9 cellular contexts compared by ENCODE assay signal in the genomic region with DNA sequence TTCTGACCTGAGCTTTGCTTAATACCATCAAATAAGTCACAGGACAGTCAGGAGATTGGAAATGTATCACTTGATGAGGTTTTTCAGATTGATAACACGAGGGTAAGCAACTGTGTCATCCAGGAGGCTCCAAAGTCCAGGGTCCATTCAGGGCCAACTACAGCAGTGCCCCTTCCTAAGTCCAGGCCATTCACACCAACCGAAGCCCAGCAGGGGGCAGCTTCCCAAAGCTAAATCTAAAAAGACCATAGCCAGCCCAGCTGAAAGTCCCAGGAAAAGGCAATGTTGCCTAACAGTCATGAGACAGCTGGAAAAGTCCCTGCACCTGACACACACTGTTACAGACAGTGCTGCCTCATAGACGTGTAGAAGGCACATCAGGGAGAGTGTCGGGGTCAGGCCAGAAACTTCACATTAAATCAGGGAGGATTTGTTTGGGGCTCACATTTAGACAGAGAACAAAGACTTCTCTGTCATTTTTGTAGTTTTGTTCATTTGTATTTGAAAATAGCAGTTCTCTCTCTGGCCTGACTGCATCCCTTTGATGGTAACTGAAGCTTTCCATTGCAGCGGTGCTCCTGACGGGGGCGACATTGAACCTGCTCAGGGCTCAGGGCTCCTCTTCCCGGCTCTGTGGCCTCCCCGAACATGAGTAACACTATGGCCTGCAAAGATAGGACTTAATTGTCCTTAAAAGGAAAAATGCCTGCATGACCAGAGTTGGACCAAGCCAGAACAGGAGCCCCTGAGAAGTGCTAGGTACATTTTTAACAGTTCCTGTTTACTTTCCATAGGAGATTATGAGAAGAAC.
DNase-seq lines count a peak whose midpoint lies in the region; ATAC-seq, FAIRE-seq and TF ChIP-seq lines count a peak whose summit lies in the region.
"Had no signal": no experiment of that assay in that cellular context is flagged by ENCODE, and none has a peak within 500 bp of the region (broad histone marks: within the 10 kb centered on the region; RNA-seq: fewer than 3 reads in every experiment).

No MANE protein-coding gene starts in this region.

- H3K36me3 ChIP-seq in A673 (ENCODE audit: insufficient read depth, low read length, poor library complexity, severe bottlenecking): no peaks in the 10 kb centered on the region
- no peaks in the 10 kb centered on the region for H3K36me3 ChIP-seq in pancreas
- H3K36me3 ChIP-seq: neutrophil had no signal

- no peaks in the 10 kb centered on the region for H3K27me3 ChIP-seq in A673 (replicated peaks; ENCODE audit: insufficient read depth, low read depth, low read length, poor library complexity)
- no peaks in the 10 kb centered on the region for H3K27me3 ChIP-seq in pancreas
- H3K27me3 ChIP-seq: neutrophil had no signal

- no peaks in the 10 kb centered on the region for H3K36me3 Mint-ChIP-seq in activated T-helper 17 cell treated with anti-CD3 and anti-CD28 coated beads, Interleukin-2, amount 50 U/mL, for 72 hours (ENCODE audit: low read depth)
- H3K36me3 Mint-ChIP-seq in glutamatergic neuron (ENCODE audit: unreplicated experiment): peaks cover 17% of the 10 kb centered on the region

- H3K9me3 ChIP-seq in A673 (ENCODE audit: low read depth, low read length, poor library complexity, severe bottlenecking): no peaks in the 10 kb centered on the region
- no peaks in the 10 kb centered on the region for H3K9me3 ChIP-seq in pancreas
- H3K9me3 ChIP-seq: neutrophil had no signal

- H3K9me3 Mint-ChIP-seq in activated T-helper 17 cell treated with anti-CD3 and anti-CD28 coated beads, Interleukin-2, amount 50 U/mL, for 72 hours: no peaks in the 10 kb centered on the region
- H3K9me3 Mint-ChIP-seq in glutamatergic neuron (ENCODE audit: unreplicated experiment): peaks cover 6% of the 10 kb centered on the region

- CTCF ChIA-PET in A673 (lab: Charles Lee): interaction anchor here (0.9 kb wide), 1 partner anchor 21 kb away, joined by 3 read pairs; no protein-coding TSS in a partner anchor

- intact Hi-C loops in A673 (cut with micrococcal nuclease; ENCODE audit: unreplicated experiment): loop anchor here (1.0 to 10.0 kb wide), 5 partner anchors 200 to 728 kb away; partner anchors contain the start of gene NRIP1
- intact Hi-C loops in pancreas (cut with DNase I): loop anchor here in 2 of 3 donors (10.0 kb wide), 1 partner anchor 620 kb away; no protein-coding TSS in a partner anchor

- no peak overlapping the region for H3K4me3 Mint-ChIP-seq in activated T-helper 17 cell treated with anti-CD3 and anti-CD28 coated beads, Interleukin-2, amount 50 U/mL, for 72 hours
- no peak overlapping the region for H3K4me3 Mint-ChIP-seq in glutamatergic neuron (ENCODE audit: unreplicated experiment)

- peak; percentile 77 for ATAC-seq in GM18498 (IDR thresholded peaks at IDR 0.05; ENCODE audit: unreplicated experiment)
- ATAC-seq in HG02938 (IDR thresholded peaks at IDR 0.05; ENCODE audit: unreplicated experiment): peak; percentile 76
- peak; percentile 77 for ATAC-seq in activated T-helper 17 cell treated with anti-CD3 and anti-CD28 coated beads, Interleukin-2, amount 50 U/mL, for 72 hours (replicated peaks)
- ATAC-seq in pancreas: peak; percentile 90 to 95 (median 94)

- DNase-seq in A673 (ENCODE audit: low spot score): peak; percentile 63
- DNase-seq in NCI-H69 (lab: John Stamatoyannopoulos, UW): peak; percentile 86
- DNase-seq in glutamatergic neuron: peak; percentile 85
- peak; percentile 46 to 78 (median 63) for DNase-seq in pancreas
- no peak for DNase-seq in T-helper 9 cell

- no peaks in the 10 kb centered on the region for H3K4me1 Mint-ChIP-seq in activated T-helper 17 cell treated with anti-CD3 and anti-CD28 coated beads, Interleukin-2, amount 50 U/mL, for 72 hours
- peaks cover 11% of the 10 kb centered on the region for H3K4me1 Mint-ChIP-seq in glutamatergic neuron (ENCODE audit: low read depth, unreplicated experiment)

- H3K4me3 ChIP-seq in A673 (ENCODE audit: low read depth, low read length, poor library complexity, severe bottlenecking) (no peak overlapping the region), pancreas (no peak overlapping the region)

- H3K27ac ChIP-seq in A673 (ENCODE audit: low read depth, low read length, poor library complexity, severe bottlenecking): no peak overlapping the region
- H3K27ac ChIP-seq in pancreas: peak overlapping the region in 2 of 4 donors; percentile 6 to 45
- H3K27ac ChIP-seq: neutrophil had no signal

- H3K27me3 Mint-ChIP-seq in activated T-helper 17 cell treated with anti-CD3 and anti-CD28 coated beads, Interleukin-2, amount 50 U/mL, for 72 hours: no peaks in the 10 kb centered on the region
- H3K27me3 Mint-ChIP-seq in glutamatergic neuron (ENCODE audit: unreplicated experiment): peaks cover 3% of the 10 kb centered on the region

- H3K4me1 ChIP-seq in A673 (ENCODE audit: insufficient read depth, low read length, poor library complexity, severe bottlenecking) (no peaks in the 10 kb centered on the region), pancreas (peaks cover 0 to 7% (median 0%) of the 10 kb centered on the region in 3 donors)

- POLR2A ChIA-PET in A673 (lab: Charles Lee; ENCODE audit: low non-redundant PET): no interaction called here

- no peak overlapping the region for H3K27ac Mint-ChIP-seq in activated T-helper 17 cell treated with anti-CD3 and anti-CD28 coated beads, Interleukin-2, amount 50 U/mL, for 72 hours
- peak overlapping the region; percentile 59 for H3K27ac Mint-ChIP-seq in glutamatergic neuron (ENCODE audit: unreplicated experiment)

- WGBS in pancreas, 2 donors: 19 to 22% methylated on average over 9 of the region's 9 CpGs

- TF ChIP-seq CTCF in A673 (conservative IDR thresholded peaks at IDR 0.05; ENCODE audit: low read depth, low read length): peak; percentile 76
- TF ChIP-seq CTCF in glutamatergic neuron (IDR thresholded peaks at IDR 0.05; ENCODE audit: partially characterized antibody, unreplicated experiment): peak; percentile 69
- peak in 3 of 4 donors; percentile 14 to 37 (median 26) for TF ChIP-seq CTCF in pancreas (IDR thresholded peaks at IDR 0.05)

- BruUV-seq in A673 (replicated peaks; lab: Mats Ljungman, UMichigan): no TSS peak

- FAIRE-seq in pancreas (lab: Jason Lieb, UNC): no peak

Comparison
In these comparisons a context has a peak if more than half of its experiments do, and no peak if none do; other contexts are left out.
1. CTCF ChIP-seq: peak in every context shown above with its lines; median percentile 76 in A673; 69 in glutamatergic neuron; 26 in pancreas.